In the genomic region with DNA sequence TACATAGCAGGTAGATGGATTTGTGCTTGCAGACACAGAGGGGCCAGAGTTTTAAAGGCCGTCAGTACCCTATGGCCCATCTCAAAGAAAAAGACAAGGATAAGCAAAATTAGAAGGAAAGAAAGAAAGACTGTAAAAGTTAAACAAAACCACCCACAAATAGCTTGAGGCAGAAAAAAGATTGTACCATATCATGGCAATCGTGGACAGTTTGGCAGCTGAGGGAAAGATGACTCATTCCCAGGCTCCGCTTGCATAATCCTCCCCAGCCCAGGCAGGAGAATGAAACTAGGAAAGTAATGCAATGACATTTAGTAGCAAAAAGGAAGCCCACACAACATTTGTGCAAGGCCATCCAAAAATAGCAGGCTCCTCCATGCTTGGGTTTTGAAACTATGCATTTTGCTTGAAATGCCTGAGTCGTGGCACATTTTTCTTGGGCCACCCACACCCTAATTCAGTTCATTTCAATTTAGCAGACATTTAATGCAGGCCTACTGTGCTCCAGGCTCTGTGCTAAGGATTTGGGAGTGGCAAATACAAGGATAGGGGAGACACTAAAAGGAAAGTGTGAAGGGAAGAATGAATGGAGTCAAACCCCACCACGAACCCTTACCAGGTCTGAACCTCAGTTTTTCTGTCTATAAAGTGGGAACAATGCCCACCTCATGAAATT, we compare ENCODE assay signal across 8 cellular contexts. TPM values are rescaled to one million over a fixed set of nuclear protein-coding genes. Genes with fewer than 3 reads are reported as not detected.
DNase-seq lines count a peak whose midpoint lies in the region; ATAC-seq and TF ChIP-seq lines count a peak whose summit lies in the region.

No MANE protein-coding gene starts in this region.

- H3K4me2 ChIP-seq in KMS-11, result peak overlapping the region; percentile 49; the same call in 1 of the 2 replicates

- DNase-seq in COLO668 (lab: John Stamatoyannopoulos, UW; ENCODE audit: unreplicated experiment) (peak; percentile 45), head of caudate nucleus (peak; percentile 37 to 93 (median 75)), psoas muscle (peak; percentile 71 to 83), WERI-Rb-1 (no peak)
- peak; percentile 45 to 49 for DNase-seq in activated T-cell treated with anti-CD3 and anti-CD28 coated beads, Interleukin-2, amount 50 U/mL, for 72 hours

- no peak for TF ChIP-seq CTCF in KMS-11 (conservative IDR thresholded peaks at IDR 0.05; ENCODE audit: low read depth, low read length)
- TF ChIP-seq CTCF in psoas muscle (IDR thresholded peaks at IDR 0.05), result no peak
- TF ChIP-seq CTCF in WERI-Rb-1 (IDR thresholded peaks at IDR 0.05; ENCODE audit: low read depth, low read length), result no peak

- no peaks in the 10 kb centered on the region for H3K79me2 ChIP-seq in KMS-11 (ENCODE audit: insufficient read depth, low read depth)

- H3K36me3 Mint-ChIP-seq in activated T-cell treated with anti-CD3 and anti-CD28 coated beads, Interleukin-2, amount 50 U/mL, for 72 hours (ENCODE audit: insufficient read depth in 2 of 2), result no peaks in the 10 kb centered on the region

- H3K27me3 ChIP-seq in KMS-11 (ENCODE audit: insufficient read depth, low read depth), result no peaks in the 10 kb centered on the region
- no peaks in the 10 kb centered on the region for H3K27me3 ChIP-seq in psoas muscle (ENCODE audit: insufficient read depth in 3 of 3, low read length in 2 of 3)
- no peaks in the 10 kb centered on the region for H3K27me3 ChIP-seq in WERI-Rb-1 (ENCODE audit: insufficient read depth, low read depth, severe bottlenecking)

- peak; percentile 36 to 57 for ATAC-seq in activated T-cell treated with anti-CD3 and anti-CD28 coated beads, Interleukin-2, amount 50 U/mL, for 72 hours (replicated peaks in 1 of 2)
- peak; percentile 90 to 97 (median 91) for ATAC-seq in psoas muscle
- no peak for ATAC-seq in GM18498 (IDR thresholded peaks at IDR 0.05; ENCODE audit: unreplicated experiment)
- ATAC-seq in HG03521 (IDR thresholded peaks at IDR 0.05; ENCODE audit: unreplicated experiment), result no peak

- H3K27me3 Mint-ChIP-seq in activated T-cell treated with anti-CD3 and anti-CD28 coated beads, Interleukin-2, amount 50 U/mL, for 72 hours (ENCODE audit: low read depth), result peaks cover 7% of the 10 kb centered on the region

- H3K9me3 Mint-ChIP-seq in activated T-cell treated with anti-CD3 and anti-CD28 coated beads, Interleukin-2, amount 50 U/mL, for 72 hours, result no peaks in the 10 kb centered on the region

- H2AFZ ChIP-seq in KMS-11 (ENCODE audit: low read depth), result peak overlapping the region; percentile 22; the same call in 1 of the 2 replicates

- intact Hi-C loops in head of caudate nucleus (cut with DNase I), result no loop called here
- intact Hi-C loops in psoas muscle (cut with DNase I), result no loop called here

- H3K36me3 ChIP-seq in KMS-11 (ENCODE audit: insufficient read depth), result no peaks in the 10 kb centered on the region
- no peaks in the 10 kb centered on the region for H3K36me3 ChIP-seq in psoas muscle (ENCODE audit: insufficient read depth in 1 of 2, low read depth in 1 of 2)
- H3K36me3 ChIP-seq in WERI-Rb-1, result no peaks in the 10 kb centered on the region

- H3K4me3 ChIP-seq in KMS-11 (IDR thresholded peaks at IDR 0.05; ENCODE audit: insufficient read depth, low read depth, low read length) (no peak overlapping the region), psoas muscle (no peak overlapping the region), WERI-Rb-1 (ENCODE audit: low read depth, low read length) (no peak overlapping the region)

- peaks cover 48% of the 10 kb centered on the region for H3K4me1 Mint-ChIP-seq in activated T-cell treated with anti-CD3 and anti-CD28 coated beads, Interleukin-2, amount 50 U/mL, for 72 hours (ENCODE audit: low read depth)

- H3K4me1 ChIP-seq in KMS-11 (ENCODE audit: low read depth, poor library complexity, severe bottlenecking) (peaks cover 24% of the 10 kb centered on the region), psoas muscle (peaks cover 31% of the 10 kb centered on the region)

- peak overlapping the region; percentile 34 to 67 for H3K4me3 Mint-ChIP-seq in activated T-cell treated with anti-CD3 and anti-CD28 coated beads, Interleukin-2, amount 50 U/mL, for 72 hours

- H3K9ac ChIP-seq in KMS-11, result no peak overlapping the region

- peak overlapping the region; percentile 58 for H3K27ac Mint-ChIP-seq in activated T-cell treated with anti-CD3 and anti-CD28 coated beads, Interleukin-2, amount 50 U/mL, for 72 hours

- H3K27ac ChIP-seq in KMS-11 (peak overlapping the region; percentile 20; the same call in 1 of the 2 replicates), psoas muscle (peak overlapping the region; percentile 76), WERI-Rb-1 (no peak overlapping the region)

- no peaks in the 10 kb centered on the region for H4K20me1 ChIP-seq in KMS-11 (ENCODE audit: insufficient read depth)

- no peaks in the 10 kb centered on the region for H3K9me3 ChIP-seq in psoas muscle
- no peaks in the 10 kb centered on the region for H3K9me3 ChIP-seq in WERI-Rb-1 (ENCODE audit: severe bottlenecking)

- WGBS in psoas muscle, 3 donors, result 27 to 35% (median 30%) methylated on average over 5 of the region's 5 CpGs

RNA-seq across cellular contexts. Expression of a gene that starts 40.9 kb away (rescaled TPM):
- 10 to 100 TPM; 47.4 to 68.9 TPM for total RNA-seq in activated T-cell treated with anti-CD3 and anti-CD28 coated beads, Interleukin-2, amount 50 U/mL, for 72 hours
- total RNA-seq in psoas muscle, result 10 to 100 TPM; 25.7 to 47.6 (median 44.0) TPM
- polyA plus RNA-seq in psoas muscle, result 10 to 100 TPM in 2 of 3 donors, 1 to 10 TPM in 1; 2.9 to 29.3 (median 20.3) TPM

Comparison
In these comparisons a context has a peak if more than half of its experiments do, and no peak if none do; other contexts are left out.
1. ATAC-seq: peak in activated T-cell treated with anti-CD3 and anti-CD28 coated beads, Interleukin-2, amount 50 U/mL, for 72 hours (2 of 2) and psoas muscle (4 of 4); none in GM18498 (single experiment) and HG03521 (single experiment).